Comparison of ENCODE assay signal across 15 cellular contexts in the genomic region with DNA sequence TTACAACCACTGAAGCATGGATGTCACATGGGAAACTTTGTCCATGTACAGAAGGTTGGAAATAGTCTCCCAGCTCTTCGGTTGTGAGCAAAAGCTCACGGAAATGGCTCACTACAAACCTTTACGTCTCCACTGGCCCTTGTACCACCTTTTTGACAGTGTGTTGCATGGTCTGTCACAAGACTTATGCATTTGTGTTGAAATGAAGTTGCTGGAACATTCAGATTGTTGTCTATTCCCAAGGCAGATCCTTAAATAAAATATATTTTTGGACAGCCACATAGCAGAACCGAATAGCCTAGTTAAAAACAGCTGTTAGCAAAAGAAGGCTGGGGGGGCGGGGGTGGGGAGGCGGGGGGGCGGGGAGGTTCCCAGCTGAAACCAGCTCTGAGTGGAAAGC. TPM values are rescaled to one million over a fixed set of nuclear protein-coding genes. Genes with fewer than 3 reads are reported as not detected.
DNase-seq lines count a peak whose midpoint lies in the region; ATAC-seq and TF ChIP-seq lines count a peak whose summit lies in the region.
"Had no signal": no experiment of that assay in that cellular context is flagged by ENCODE, and none has a peak within 500 bp of the region (broad histone marks: within the 10 kb centered on the region; RNA-seq: fewer than 3 reads in every experiment).

No MANE protein-coding gene starts in this region.

- H3K4me3 Mint-ChIP-seq in stimulated activated naive B cell treated with anti-CD40 and anti-IgM and Interleukin-4, amounts not matched to agents 10 μg/mL and 1 μg/mL and 100 μg/mL, for 72 hours = no peak overlapping the region
- H3K4me3 Mint-ChIP-seq: CD4-positive, CD25-positive, alpha-beta regulatory T cell; GM23338 had no signal

- ATAC-seq in gastrocnemius medialis = peak; percentile 50 to 77
- no peak for ATAC-seq in HG02973 (IDR thresholded peaks at IDR 0.05; ENCODE audit: unreplicated experiment)
- ATAC-seq in stimulated activated naive B cell treated with anti-CD40 and anti-IgM and Interleukin-4, amounts not matched to agents 10 μg/mL and 1 μg/mL and 100 μg/mL, for 72 hours (replicated peaks) = no peak
- ATAC-seq: GM12878, GM23338 had no signal

- in situ Hi-C loops in gastrocnemius medialis (cut with MboI; ENCODE audit: low sequenced_read_pairs in 4 of 4) = loop anchor here in 1 of 4 donors (25.0 kb wide), 1 partner anchor 208 kb away; the partner anchor contains the start of gene GPRC5B

- no peak overlapping the region for H3K4me3 ChIP-seq in dorsolateral prefrontal cortex
- H3K4me3 ChIP-seq in gastrocnemius medialis = no peak overlapping the region
- H3K4me3 ChIP-seq in sigmoid colon = no peak overlapping the region
- H3K4me3 ChIP-seq: BLaER1 treated with 17β-estradiol and CSF1 and Interleukin-3, amounts not matched to agents 10 nM and 100 nM; GM12878; GM23338 had no signal

- intact Hi-C loops in dorsolateral prefrontal cortex (cut with DNase I) = no loop called here
- intact Hi-C loops in gastrocnemius medialis (cut with DNase I; ENCODE audit: low total_unique reads) = no loop called here
- intact Hi-C loops in sigmoid colon (cut with DNase I) = no loop called here

- H3K27ac Mint-ChIP-seq in stimulated activated naive B cell treated with anti-CD40 and anti-IgM and Interleukin-4, amounts not matched to agents 10 μg/mL and 1 μg/mL and 100 μg/mL, for 72 hours = no peak overlapping the region
- H3K27ac Mint-ChIP-seq: CD4-positive, CD25-positive, alpha-beta regulatory T cell; GM23338 had no signal

- TF ChIP-seq CTCF in AG09319 (IDR thresholded peaks at IDR 0.05; ENCODE audit: low read depth, low read length) = no peak
- TF ChIP-seq CTCF in dorsolateral prefrontal cortex (IDR thresholded peaks at IDR 0.05 in 54 of 56, conservative IDR thresholded peaks at IDR 0.05 in 2 of 56; ENCODE audit: low read depth in 1 of 56, partially characterized antibody in 56 of 56) = no peak
- no peak for TF ChIP-seq CTCF in gastrocnemius medialis (IDR thresholded peaks at IDR 0.05 in 4 of 5, conservative IDR thresholded peaks at IDR 0.05 in 1 of 5)
- TF ChIP-seq CTCF in sigmoid colon (IDR thresholded peaks at IDR 0.05) = no peak

- no peaks in the 10 kb centered on the region for H3K9me3 ChIP-seq in gastrocnemius medialis
- no peaks in the 10 kb centered on the region for H3K9me3 ChIP-seq in sigmoid colon

- H3K4me1 ChIP-seq in gastrocnemius medialis (peaks cover 0 to 35% of the 10 kb centered on the region in 2 donors), sigmoid colon (no peaks in the 10 kb centered on the region)
- H3K4me1 ChIP-seq: BLaER1 treated with 17β-estradiol and CSF1 and Interleukin-3, amounts not matched to agents 10 nM and 100 nM had no signal

- DNase-seq in AG09319 (ENCODE audit: extremely low read depth, low read depth) (peak; percentile 30), dorsolateral prefrontal cortex (no peak), myocyte (ENCODE audit: low read depth) (peak; percentile 22), gastrocnemius medialis (no peak), sigmoid colon (no peak), ecto neural progenitor cell (ENCODE audit: low spot score) (no peak)
- no peak for DNase-seq in stimulated activated naive B cell treated with anti-CD40 and anti-IgM and Interleukin-4, amounts not matched to agents 10 μg/mL and 1 μg/mL and 100 μg/mL, for 72 hours
- DNase-seq: CD4-positive, CD25-positive, alpha-beta regulatory T cell; DMS79; H7 had no signal

- H3K27ac ChIP-seq in dorsolateral prefrontal cortex (peak overlapping the region in 52 of 59 donors; percentile 4 to 83 (median 62)), gastrocnemius medialis (peak overlapping the region in 3 of 4 donors; percentile 15 to 78 (median 37)), sigmoid colon (no peak overlapping the region)
- H3K27ac ChIP-seq: 22Rv1; BLaER1 treated with 17β-estradiol and CSF1 and Interleukin-3, amounts not matched to agents 10 nM and 100 nM had no signal

- no peaks in the 10 kb centered on the region for H3K27me3 Mint-ChIP-seq in stimulated activated naive B cell treated with anti-CD40 and anti-IgM and Interleukin-4, amounts not matched to agents 10 μg/mL and 1 μg/mL and 100 μg/mL, for 72 hours
- H3K27me3 Mint-ChIP-seq: CD4-positive, CD25-positive, alpha-beta regulatory T cell had no signal

- peaks cover 52 to 68% of the 10 kb centered on the region in 2 donors for H3K36me3 Mint-ChIP-seq in stimulated activated naive B cell treated with anti-CD40 and anti-IgM and Interleukin-4, amounts not matched to agents 10 μg/mL and 1 μg/mL and 100 μg/mL, for 72 hours

- WGBS in sigmoid colon, 2 donors = 89 to 90% methylated on average over 7 of the region's 7 CpGs

- no peaks in the 10 kb centered on the region for H3K9me3 Mint-ChIP-seq in stimulated activated naive B cell treated with anti-CD40 and anti-IgM and Interleukin-4, amounts not matched to agents 10 μg/mL and 1 μg/mL and 100 μg/mL, for 72 hours
- H3K9me3 Mint-ChIP-seq: GM23338 had no signal

- H3K36me3 ChIP-seq in gastrocnemius medialis (peaks cover 0 to 20% of the 10 kb centered on the region in 2 donors), sigmoid colon (peaks cover 14 to 72% (median 18%) of the 10 kb centered on the region in 4 donors)

- H3K27me3 ChIP-seq in dorsolateral prefrontal cortex = no peaks in the 10 kb centered on the region
- H3K27me3 ChIP-seq in gastrocnemius medialis = no peaks in the 10 kb centered on the region
- H3K27me3 ChIP-seq in sigmoid colon = no peaks in the 10 kb centered on the region
- H3K27me3 ChIP-seq: BLaER1 treated with 17β-estradiol and CSF1 and Interleukin-3, amounts not matched to agents 10 nM and 100 nM had no signal

- no peak for TF ChIP-seq POLR2A in gastrocnemius medialis (IDR thresholded peaks at IDR 0.05)
- no peak for TF ChIP-seq POLR2A in sigmoid colon (IDR thresholded peaks at IDR 0.05)

- no peaks in the 10 kb centered on the region for H3K4me1 Mint-ChIP-seq in stimulated activated naive B cell treated with anti-CD40 and anti-IgM and Interleukin-4, amounts not matched to agents 10 μg/mL and 1 μg/mL and 100 μg/mL, for 72 hours
- H3K4me1 Mint-ChIP-seq: GM23338 had no signal

- TF ChIP-seq EP300 in sigmoid colon (IDR thresholded peaks at IDR 0.05) = no peak

RNA-seq across cellular contexts. Expression of gene KNOP1, which starts 39.2 kb away (rescaled TPM):
- 10 to 100 TPM; 13.0 to 94.8 (median 30.2) TPM for total RNA-seq in dorsolateral prefrontal cortex
- 22.1 and 22.6 TPM in 2 replicates for total RNA-seq in myocyte
- 25.2 TPM for polyA plus RNA-seq in myocyte (2012)
- 1 to 10 TPM; 4.1 to 9.2 (median 5.5) TPM for total RNA-seq in gastrocnemius medialis
- total RNA-seq in sigmoid colon = 10 to 100 TPM in 1 of 4 donors, 1 to 10 TPM in 3; 5.0 to 11.1 (median 7.6) TPM
- 10 to 100 TPM; 10.4 to 16.4 (median 16.2) TPM for polyA plus RNA-seq in sigmoid colon

RNA-seq across cellular contexts. Expression of gene IQCK, which starts 39.3 kb away (rescaled TPM):
- 10 to 100 TPM; 13.2 to 40.2 (median 23.3) TPM for total RNA-seq in dorsolateral prefrontal cortex
- 24.6 and 26.3 TPM in 2 replicates for total RNA-seq in myocyte
- polyA plus RNA-seq in myocyte (2012) = 11.7 TPM
- 10 to 100 TPM in 2 of 4 donors, 1 to 10 TPM in 2; 8.3 to 17.3 (median 9.4) TPM for total RNA-seq in gastrocnemius medialis
- 10 to 100 TPM; 10.3 to 16.6 (median 12.4) TPM for total RNA-seq in sigmoid colon
- polyA plus RNA-seq in sigmoid colon = 1 to 10 TPM; 5.1 to 9.0 (median 9.0) TPM

Comparison
In these comparisons a context has a peak if more than half of its experiments do, and no peak if none do; other contexts are left out.
1. DNase-seq: peak in AG09319 (single experiment) and myocyte (single experiment); none in dorsolateral prefrontal cortex (0 of 10), gastrocnemius medialis (0 of 2), sigmoid colon (single experiment), stimulated activated naive B cell treated with anti-CD40 and anti-IgM and Interleukin-4, amounts not matched to agents 10 μg/mL and 1 μg/mL and 100 μg/mL, for 72 hours (single experiment) and ecto neural progenitor cell (single experiment).
2. H3K27ac ChIP-seq: peak in dorsolateral prefrontal cortex (52 of 59) and gastrocnemius medialis (3 of 4); none in sigmoid colon (0 of 4).
3. ATAC-seq: peak in gastrocnemius medialis (2 of 2); none in HG02973 (single experiment) and stimulated activated naive B cell treated with anti-CD40 and anti-IgM and Interleukin-4, amounts not matched to agents 10 μg/mL and 1 μg/mL and 100 μg/mL, for 72 hours (0 of 2).